ENCODE assay signal across 21 cellular contexts in the genomic region with DNA sequence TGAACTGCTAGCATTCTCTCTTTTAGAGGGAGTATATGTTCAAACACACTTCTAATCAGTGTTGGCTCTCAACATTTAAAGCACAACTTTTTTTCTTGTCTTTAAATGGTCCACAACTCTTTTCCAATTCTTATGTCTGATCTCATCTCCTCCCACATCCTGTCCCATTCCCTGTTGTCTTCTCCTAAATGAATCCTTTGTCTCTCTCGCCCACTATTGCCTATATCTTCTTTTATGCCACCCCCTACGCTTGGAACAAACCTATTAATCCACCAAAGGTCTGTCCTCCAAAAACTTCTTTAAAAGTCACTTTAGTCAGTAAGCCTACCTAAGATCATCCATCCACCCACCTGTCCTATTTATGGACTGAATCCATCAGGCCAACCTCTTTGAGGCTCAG.
DNase-seq lines count a peak whose midpoint lies in the region; TF ChIP-seq lines count a peak whose summit lies in the region.
"Had no signal": no experiment of that assay in that cellular context is flagged by ENCODE, and none has a peak within 500 bp of the region (broad histone marks: within the 10 kb centered on the region; RNA-seq: fewer than 3 reads in every experiment).

No MANE protein-coding gene starts in this region.

- no peak overlapping the region for H3K14ac ChIP-seq in mesenchymal stem cell (ENCODE audit: low read length in 2 of 2)

- intact Hi-C loops in prostate gland (cut with DNase I) (loop anchor here (10.0 kb wide), 2 partner anchors 131 to 231 kb away; a partner anchor contains a TSS), left ventricle myocardium inferior (cut with micrococcal nuclease) (no loop called here)

- no peak for TF ChIP-seq POLR2A in prostate gland (IDR thresholded peaks at IDR 0.05)

- no peak overlapping the region for H4K8ac ChIP-seq in mesenchymal stem cell (ENCODE audit: low read length)

- H3K4me2 ChIP-seq in mesenchymal stem cell (ENCODE audit: low read length, poor library complexity, severe bottlenecking), result no peak overlapping the region
- H3K4me2 ChIP-seq: A549 had no signal

- peaks cover 9% of the 10 kb centered on the region for H3K79me1 ChIP-seq in mesenchymal stem cell (replicated peaks; ENCODE audit: low read length, poor library complexity, severe bottlenecking)

- no peak overlapping the region for H2BK12ac ChIP-seq in mesenchymal stem cell (ENCODE audit: low read length in 2 of 2)

- H3K4me1 ChIP-seq in HEK293 (ENCODE audit: control insufficient read depth, insufficient read depth, low read length) (no peaks in the 10 kb centered on the region), mesenchymal stem cell (ENCODE audit: control insufficient read depth, insufficient read depth, low read depth, low read length) (no peaks in the 10 kb centered on the region), prostate gland (replicated peaks) (no peaks in the 10 kb centered on the region), left ventricle myocardium inferior (peaks cover 17% of the 10 kb centered on the region)
- H3K4me1 ChIP-seq: A549, Caco-2 had no signal

- TF ChIP-seq CTCF in HEK293 (tag by site-specific recombination; IDR thresholded peaks at IDR 0.05), result no peak
- TF ChIP-seq CTCF in prostate gland (IDR thresholded peaks at IDR 0.05), result no peak
- no peak for TF ChIP-seq CTCF in left ventricle myocardium inferior (IDR thresholded peaks at IDR 0.05; ENCODE audit: borderline replicate concordance)

- H3K27ac ChIP-seq in HEK293 (ENCODE audit: extremely low read depth, low read depth, low read length), result no peak overlapping the region
- H3K27ac ChIP-seq in caudate nucleus (ENCODE audit: low read depth, low read length), result peak overlapping the region; percentile 69
- H3K27ac ChIP-seq in mesenchymal stem cell (ENCODE audit: low read length, poor library complexity, severe bottlenecking), result no peak overlapping the region
- no peak overlapping the region for H3K27ac ChIP-seq in prostate gland
- H3K27ac ChIP-seq in left ventricle myocardium inferior (replicated peaks), result no peak overlapping the region
- H3K27ac ChIP-seq: A549, HL-60 had no signal

- H3K36me3 ChIP-seq in HEK293 (ENCODE audit: control insufficient read depth in 2 of 2, insufficient read depth in 1 of 2, low read length in 2 of 2) (no peaks in the 10 kb centered on the region), mesenchymal stem cell (ENCODE audit: control insufficient read depth in 1 of 2, insufficient read depth in 2 of 2, low read depth in 1 of 2, low read length in 2 of 2) (no peaks in the 10 kb centered on the region), prostate gland (no peaks in the 10 kb centered on the region), left ventricle myocardium inferior (no peaks in the 10 kb centered on the region)

- no peak overlapping the region for H3K4me3 ChIP-seq in HEK293 (ENCODE audit: low read depth, low read length)
- H3K4me3 ChIP-seq in mesenchymal stem cell (ENCODE audit: insufficient read depth in 1 of 2, low read depth in 1 of 2, low read length in 2 of 2), result no peak overlapping the region
- H3K4me3 ChIP-seq in prostate gland, result no peak overlapping the region
- H3K4me3 ChIP-seq in left ventricle myocardium inferior, result no peak overlapping the region
- H3K4me3 ChIP-seq: A549, GM12878 had no signal

- no peak overlapping the region for H2BK120ac ChIP-seq in mesenchymal stem cell (ENCODE audit: low read depth, low read length)

- H3K4ac ChIP-seq in mesenchymal stem cell (ENCODE audit: low read depth in 1 of 2, low read length in 2 of 2), result no peak overlapping the region

- H3K18ac ChIP-seq in mesenchymal stem cell (ENCODE audit: low read depth in 1 of 2, low read length in 2 of 2), result no peak overlapping the region

- no peak overlapping the region for H2BK15ac ChIP-seq in mesenchymal stem cell (ENCODE audit: low read depth, poor library complexity, severe bottlenecking)

- H3K23ac ChIP-seq in mesenchymal stem cell (ENCODE audit: low read length in 2 of 2), result no peak overlapping the region

- H3K27me3 ChIP-seq in mesenchymal stem cell (ENCODE audit: control insufficient read depth in 1 of 2, insufficient read depth in 1 of 2, low read length in 2 of 2) (no peaks in the 10 kb centered on the region), prostate gland (replicated peaks; ENCODE audit: insufficient read depth) (no peaks in the 10 kb centered on the region), left ventricle myocardium inferior (ENCODE audit: low read depth) (no peaks in the 10 kb centered on the region)

- H3K9ac ChIP-seq in mesenchymal stem cell (ENCODE audit: low read length), result no peak overlapping the region

- H2BK5ac ChIP-seq in mesenchymal stem cell (ENCODE audit: low read depth, low read length, poor library complexity, severe bottlenecking), result no peak overlapping the region

- WGBS in mesenchymal stem cell, result 90% methylated on average over 2 of the region's 2 CpGs
- 81% methylated on average over 2 of the region's 2 CpGs for WGBS in prostate gland

- peak overlapping the region; percentile 42 for H2AK5ac ChIP-seq in mesenchymal stem cell (ENCODE audit: low read length, severe bottlenecking)

- no peak overlapping the region for H2AFZ ChIP-seq in mesenchymal stem cell (ENCODE audit: low read depth, low read length)

- CTCF ChIA-PET in HEK293 (lab: Yijun Ruan, JAX) (no interaction called here), HEK293T (lab: Yijun Ruan, JAX) (no interaction called here)

- POLR2A ChIA-PET in HEK293 (lab: Yijun Ruan, JAX), result no interaction called here
- POLR2A ChIA-PET in HEK293T (lab: Yijun Ruan, JAX), result no interaction called here

- DNase-seq in caudate nucleus (lab: John Stamatoyannopoulos, UW) (peak in 3 of 61 donors; percentile 16 to 76 (median 39)), mesenchymal stem cell (no peak), HEK293T (ENCODE audit: extremely low spot score) (no peak), prostate gland (ENCODE audit: low spot score) (no peak), left ventricle myocardium inferior (no peak), NCI-H748 treated with DMSO at 0.1 percent for 48 hours (lab: John Stamatoyannopoulos, UW) (no peak)
- DNase-seq: C1 segment of cervical spinal cord; Caco-2; CD4-positive, alpha-beta memory T cell; GOT3; Karpas-422; NCI-H1105; NCI-H1436 treated with DMSO at 0.1 percent for 48 hours; NCI-H1930; NCI-H2107; NCI-H524; NCI-H774 had no signal

- H3K9me3 ChIP-seq in HEK293 (ENCODE audit: control insufficient read depth, insufficient read depth, low read depth, low read length) (no peaks in the 10 kb centered on the region; the same call in 1 of the 2 replicates), mesenchymal stem cell (ENCODE audit: control insufficient read depth, low read length) (no peaks in the 10 kb centered on the region), prostate gland (no peaks in the 10 kb centered on the region), left ventricle myocardium inferior (replicated peaks) (no peaks in the 10 kb centered on the region)
- H3K9me3 ChIP-seq: A549, Caco-2 had no signal

- H4K91ac ChIP-seq in mesenchymal stem cell (ENCODE audit: low read length), result no peak overlapping the region

TF ChIP-seq in HEK293, 187 proteins besides CTCF, POLR2A, EP300 and RAD21 (continues in another document):
- TF ChIP-seq, protein P1, sequence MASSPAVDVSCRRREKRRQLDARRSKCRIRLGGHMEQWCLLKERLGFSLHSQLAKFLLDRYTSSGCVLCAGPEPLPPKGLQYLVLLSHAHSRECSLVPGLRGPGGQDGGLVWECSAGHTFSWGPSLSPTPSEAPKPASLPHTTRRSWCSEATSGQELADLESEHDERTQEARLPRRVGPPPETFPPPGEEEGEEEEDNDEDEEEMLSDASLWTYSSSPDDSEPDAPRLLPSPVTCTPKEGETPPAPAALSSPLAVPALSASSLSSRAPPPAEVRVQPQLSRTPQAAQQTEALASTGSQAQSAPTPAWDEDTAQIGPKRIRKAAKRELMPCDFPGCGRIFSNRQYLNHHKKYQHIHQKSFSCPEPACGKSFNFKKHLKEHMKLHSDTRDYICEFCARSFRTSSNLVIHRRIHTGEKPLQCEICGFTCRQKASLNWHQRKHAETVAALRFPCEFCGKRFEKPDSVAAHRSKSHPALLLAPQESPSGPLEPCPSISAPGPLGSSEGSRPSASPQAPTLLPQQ (tag by site-specific recombination; IDR thresholded peaks at IDR 0.05), result no peak
- TF ChIP-seq, protein P2, sequence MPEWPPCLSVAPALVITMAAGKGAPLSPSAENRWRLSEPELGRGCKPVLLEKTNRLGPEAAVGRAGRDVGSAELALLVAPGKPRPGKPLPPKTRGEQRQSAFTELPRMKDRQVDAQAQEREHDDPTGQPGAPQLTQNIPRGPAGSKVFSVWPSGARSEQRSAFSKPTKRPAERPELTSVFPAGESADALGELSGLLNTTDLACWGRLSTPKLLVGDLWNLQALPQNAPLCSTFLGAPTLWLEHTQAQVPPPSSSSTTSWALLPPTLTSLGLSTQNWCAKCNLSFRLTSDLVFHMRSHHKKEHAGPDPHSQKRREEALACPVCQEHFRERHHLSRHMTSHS (tag by site-specific recombination; IDR thresholded peaks at IDR 0.05), result no peak
- peak; percentile 82 for TF ChIP-seq ZFHX2 (tag by site-specific recombination; conservative IDR thresholded peaks at IDR 0.05)

TF ChIP-seq in HEK293T, 16 proteins besides CTCF, POLR2A, EP300 and RAD21:
- TF ChIP-seq, protein P3, sequence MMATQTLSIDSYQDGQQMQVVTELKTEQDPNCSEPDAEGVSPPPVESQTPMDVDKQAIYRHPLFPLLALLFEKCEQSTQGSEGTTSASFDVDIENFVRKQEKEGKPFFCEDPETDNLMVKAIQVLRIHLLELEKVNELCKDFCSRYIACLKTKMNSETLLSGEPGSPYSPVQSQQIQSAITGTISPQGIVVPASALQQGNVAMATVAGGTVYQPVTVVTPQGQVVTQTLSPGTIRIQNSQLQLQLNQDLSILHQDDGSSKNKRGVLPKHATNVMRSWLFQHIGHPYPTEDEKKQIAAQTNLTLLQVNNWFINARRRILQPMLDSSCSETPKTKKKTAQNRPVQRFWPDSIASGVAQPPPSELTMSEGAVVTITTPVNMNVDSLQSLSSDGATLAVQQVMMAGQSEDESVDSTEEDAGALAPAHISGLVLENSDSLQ (IDR thresholded peaks at IDR 0.05), result no peak
- TF ChIP-seq CTBP1 (IDR thresholded peaks at IDR 0.05; ENCODE audit: borderline replicate concordance) (no peak), TARDBP (IDR thresholded peaks at IDR 0.05) (no peak), ELF4 (IDR thresholded peaks at IDR 0.05) (no peak), L3MBTL2 (conservative IDR thresholded peaks at IDR 0.05) (no peak), SP1 (IDR thresholded peaks at IDR 0.05) (no peak), BHLHE40 (IDR thresholded peaks at IDR 0.05; ENCODE audit: borderline replicate concordance) (no peak), FOXA1 (IDR thresholded peaks at IDR 0.05) (no peak), ARNT (IDR thresholded peaks at IDR 0.05) (no peak), NFRKB (IDR thresholded peaks at IDR 0.05) (no peak), HDGF (IDR thresholded peaks at IDR 0.05; ENCODE audit: borderline replicate concordance) (no peak), FOXK2 (IDR thresholded peaks at IDR 0.05) (no peak), LEF1 (IDR thresholded peaks at IDR 0.05; ENCODE audit: borderline replicate concordance) (no peak), FOXM1 (IDR thresholded peaks at IDR 0.05; ENCODE audit: borderline replicate concordance) (no peak), ZNF384 (IDR thresholded peaks at IDR 0.05) (no peak), SUZ12 (IDR thresholded peaks at IDR 0.05) (no peak)
